In the genomic region with DNA sequence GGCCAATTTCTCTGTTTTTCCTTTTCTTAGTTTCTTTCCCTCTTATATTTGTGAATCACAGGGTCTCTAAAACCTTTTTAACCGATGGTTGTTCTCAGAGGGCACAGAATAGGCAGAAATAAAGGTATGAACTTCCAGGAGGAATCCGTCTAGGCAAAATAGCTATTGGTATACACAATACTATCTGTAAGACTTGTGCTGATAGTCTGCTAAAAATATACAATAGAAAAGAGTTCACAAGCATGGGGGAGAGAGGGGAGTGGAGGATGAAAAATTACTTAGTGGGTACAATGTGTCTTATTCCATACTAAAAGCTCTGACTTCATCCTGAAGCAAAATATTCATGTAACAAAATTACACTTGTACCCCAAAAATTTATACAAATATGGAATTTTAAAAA, we compare ENCODE assay signal across 19 cellular contexts.
"Had no signal": no experiment of that assay in that cellular context is flagged by ENCODE, and none has a peak within 500 bp of the region (broad histone marks: within the 10 kb centered on the region; RNA-seq: fewer than 3 reads in every experiment).

No MANE protein-coding gene starts in this region.

- H3K36me3 ChIP-seq: esophagus squamous epithelium had no signal

- H3K9me3 ChIP-seq: esophagus squamous epithelium, left lung, neutrophil, transverse colon had no signal

- H3K27ac ChIP-seq: epithelial cell of prostate, left lung, neutrophil had no signal

- H3K9me3 Mint-ChIP-seq: dendritic cell treated with granulocyte-macrophage colony-stimulating factor and Interleukin-4, amounts not matched to agents 40 ng/mL and 50 ng/mL, for 4 days; effector memory CD8-positive, alpha-beta T cell; stimulated activated naive CD8-positive, alpha-beta T cell treated with anti-CD3 and anti-CD28 coated beads, Interleukin-15, Interleukin-2, amounts not matched to agents 100 ng/mL and 50 ng/mL, for 24 hours had no signal

- H3K4me3 Mint-ChIP-seq: dendritic cell treated with granulocyte-macrophage colony-stimulating factor and Interleukin-4, amounts not matched to agents 40 ng/mL and 50 ng/mL, for 4 days; effector memory CD8-positive, alpha-beta T cell; naive thymus-derived CD4-positive, alpha-beta T cell; stimulated activated memory B cell treated with anti-CD40 and anti-IgM and Interleukin-4, amounts not matched to agents 10 μg/mL and 1 μg/mL and 100 μg/mL, for 72 hours; stimulated activated naive CD8-positive, alpha-beta T cell treated with anti-CD3 and anti-CD28 coated beads, Interleukin-15, Interleukin-2, amounts not matched to agents 100 ng/mL and 50 ng/mL, for 24 hours had no signal

- ATAC-seq: effector memory CD8-positive, alpha-beta T cell; left lung; naive thymus-derived CD4-positive, alpha-beta T cell; stimulated activated memory B cell treated with anti-CD40 and anti-IgM and Interleukin-4, amounts not matched to agents 10 μg/mL and 1 μg/mL and 100 μg/mL, for 72 hours had no signal

- H3K4me3 ChIP-seq: esophagus squamous epithelium, left lung, lung, transverse colon had no signal

- H3K27me3 ChIP-seq: esophagus squamous epithelium, left lung, neutrophil, transverse colon had no signal

- H3K27me3 Mint-ChIP-seq: dendritic cell treated with granulocyte-macrophage colony-stimulating factor and Interleukin-4, amounts not matched to agents 40 ng/mL and 50 ng/mL, for 4 days; effector memory CD8-positive, alpha-beta T cell; naive thymus-derived CD4-positive, alpha-beta T cell; stimulated activated memory B cell treated with anti-CD40 and anti-IgM and Interleukin-4, amounts not matched to agents 10 μg/mL and 1 μg/mL and 100 μg/mL, for 72 hours; stimulated activated naive CD8-positive, alpha-beta T cell treated with anti-CD3 and anti-CD28 coated beads, Interleukin-15, Interleukin-2, amounts not matched to agents 100 ng/mL and 50 ng/mL, for 24 hours had no signal

- DNase-seq: cerebellar nuclear complex; effector memory CD8-positive, alpha-beta T cell; esophagus squamous epithelium; foreskin fibroblast; head of caudate nucleus; hippocampal formation; islet precursor cell; left lung; mesendoderm; naive thymus-derived CD4-positive, alpha-beta T cell; stimulated activated CD4-positive, alpha-beta T cell treated with anti-CD3 and anti-CD28 coated beads, Interleukin-4, amount 100 ng/mL, for 1 hour; stimulated activated CD8-positive, alpha-beta memory T cell treated with anti-CD3 and anti-CD28 coated beads, Interleukin-4, amount 100 ng/mL, for 48 hours; transverse colon had no signal

- H3K27ac Mint-ChIP-seq: dendritic cell treated with granulocyte-macrophage colony-stimulating factor and Interleukin-4, amounts not matched to agents 40 ng/mL and 50 ng/mL, for 4 days; effector memory CD8-positive, alpha-beta T cell; stimulated activated memory B cell treated with anti-CD40 and anti-IgM and Interleukin-4, amounts not matched to agents 10 μg/mL and 1 μg/mL and 100 μg/mL, for 72 hours; stimulated activated naive CD8-positive, alpha-beta T cell treated with anti-CD3 and anti-CD28 coated beads, Interleukin-15, Interleukin-2, amounts not matched to agents 100 ng/mL and 50 ng/mL, for 24 hours had no signal
